In the genomic region with DNA sequence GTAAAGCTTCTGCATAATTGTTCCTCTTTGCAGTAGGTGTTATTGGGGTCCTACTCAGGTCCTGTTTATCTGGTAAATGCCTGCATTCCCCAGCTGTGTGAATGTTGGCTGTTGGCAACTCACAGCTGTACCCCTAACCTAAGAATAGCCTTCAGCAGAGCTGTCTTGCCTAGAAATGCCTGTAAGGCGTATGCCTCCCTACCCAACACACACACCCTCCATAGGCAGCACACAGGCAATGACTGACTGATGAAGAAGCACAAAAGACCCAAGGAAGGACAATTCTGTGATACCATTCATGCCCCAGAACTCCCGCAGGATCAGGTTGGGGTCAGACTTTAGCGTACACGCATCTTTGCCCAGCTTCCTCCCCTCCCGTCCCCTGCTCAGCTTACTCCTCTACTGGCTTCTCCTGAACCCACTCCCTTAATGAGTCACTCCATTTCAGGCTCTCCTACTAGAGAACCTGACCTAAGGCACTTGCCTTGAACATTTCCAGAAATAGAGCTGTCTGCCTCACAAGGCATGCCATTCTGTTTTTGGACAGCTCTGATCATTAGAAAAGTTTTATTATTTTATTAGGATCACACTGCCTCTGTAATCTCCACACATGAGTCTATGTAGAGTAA, we compare ENCODE assay signal across 19 cellular contexts.
"Had no signal": no experiment of that assay in that cellular context is flagged by ENCODE, and none has a peak within 500 bp of the region (broad histone marks: within the 10 kb centered on the region; RNA-seq: fewer than 3 reads in every experiment).

No MANE protein-coding gene starts in this region.

- H3K4me3 Mint-ChIP-seq: activated CD8-positive, alpha-beta T cell treated with anti-CD3 and anti-CD28 coated beads for 36 hours; activated naive CD4-positive, alpha-beta T cell treated with anti-CD3 and anti-CD28 coated beads, Interleukin-2, amount 10 ng/mL, durations not matched to agents 7 days and 5 days; natural killer cell treated with Interleukin-12 subunit alpha and Interleukin-12 subunit beta and Interleukin-15 and Interleukin-18, amount 100 ng/mL, for 72 hours; T-helper 1 cell treated with Interleukin-12 subunit alpha and Interleukin-12 subunit beta and Interleukin-4 antibody, amounts not matched to agents 30 μg/mL and 1 μg/mL, for 36 hours had no signal

- H3K9me3 ChIP-seq: esophagus muscularis mucosa, prostate gland, right lobe of liver, upper lobe of left lung had no signal

- H3K27ac Mint-ChIP-seq: activated CD8-positive, alpha-beta T cell treated with anti-CD3 and anti-CD28 coated beads for 36 hours; activated naive CD4-positive, alpha-beta T cell treated with anti-CD3 and anti-CD28 coated beads, Interleukin-2, amount 10 ng/mL, durations not matched to agents 7 days and 5 days; natural killer cell treated with Interleukin-12 subunit alpha and Interleukin-12 subunit beta and Interleukin-15 and Interleukin-18, amount 100 ng/mL, for 72 hours; T-helper 1 cell treated with Interleukin-12 subunit alpha and Interleukin-12 subunit beta and Interleukin-4 antibody, amounts not matched to agents 30 μg/mL and 1 μg/mL, for 36 hours had no signal

- H3K36me3 Mint-ChIP-seq: activated naive CD4-positive, alpha-beta T cell treated with anti-CD3 and anti-CD28 coated beads, Interleukin-2, amount 10 ng/mL, durations not matched to agents 7 days and 5 days; natural killer cell treated with Interleukin-12 subunit alpha and Interleukin-12 subunit beta and Interleukin-15 and Interleukin-18, amount 100 ng/mL, for 72 hours had no signal

- H3K27me3 Mint-ChIP-seq: activated CD8-positive, alpha-beta T cell treated with anti-CD3 and anti-CD28 coated beads for 36 hours; activated naive CD4-positive, alpha-beta T cell treated with anti-CD3 and anti-CD28 coated beads, Interleukin-2, amount 10 ng/mL, durations not matched to agents 7 days and 5 days had no signal

- FAIRE-seq: endometrium had no signal

- H3K9me3 Mint-ChIP-seq: activated naive CD4-positive, alpha-beta T cell treated with anti-CD3 and anti-CD28 coated beads, Interleukin-2, amount 10 ng/mL, durations not matched to agents 7 days and 5 days; natural killer cell treated with Interleukin-12 subunit alpha and Interleukin-12 subunit beta and Interleukin-15 and Interleukin-18, amount 100 ng/mL, for 72 hours; T-helper 1 cell treated with Interleukin-12 subunit alpha and Interleukin-12 subunit beta and Interleukin-4 antibody, amounts not matched to agents 30 μg/mL and 1 μg/mL, for 36 hours had no signal

- H3K4me3 ChIP-seq: dorsolateral prefrontal cortex, esophagus muscularis mucosa, prostate gland, right lobe of liver, upper lobe of left lung had no signal

- H3K27ac ChIP-seq: brain microvascular endothelial cell, dorsolateral prefrontal cortex, esophagus muscularis mucosa, prostate gland, right lobe of liver, upper lobe of left lung had no signal

- DNase-seq: activated CD4-positive, alpha-beta T cell treated with anti-CD3 and anti-CD28 coated beads for 4 hours; activated CD8-positive, alpha-beta memory T cell treated with anti-CD3 and anti-CD28 coated beads, Interleukin-2, amount 50 U/mL, for 4 hours; activated CD8-positive, alpha-beta T cell treated with anti-CD3 and anti-CD28 coated beads for 36 hours; activated naive CD4-positive, alpha-beta T cell treated with anti-CD3 and anti-CD28 coated beads, Interleukin-2, amount 10 ng/mL, durations not matched to agents 7 days and 5 days; amniotic stem cell; brain microvascular endothelial cell; dorsolateral prefrontal cortex; glutamatergic neuron; left cardiac atrium; occipital lobe; right lobe of liver; stimulated activated CD4-positive, alpha-beta T cell treated with anti-CD3 and anti-CD28 coated beads, Interleukin-12 subunit alpha, Interleukin-12 subunit beta, amount 100 ng/mL, for 4 hours; stimulated activated naive CD4-positive, alpha-beta T cell treated with Interleukin-2 at 50 U/mL for 16 hours; upper lobe of left lung had no signal

- ATAC-seq: natural killer cell treated with Interleukin-12 subunit alpha and Interleukin-12 subunit beta and Interleukin-15 and Interleukin-18, amount 100 ng/mL, for 72 hours; right lobe of liver had no signal

- H3K36me3 ChIP-seq: brain microvascular endothelial cell, esophagus muscularis mucosa, prostate gland, right lobe of liver, upper lobe of left lung had no signal

- H3K4me1 ChIP-seq: prostate gland, right lobe of liver had no signal

- H3K27me3 ChIP-seq: brain microvascular endothelial cell, esophagus muscularis mucosa, right lobe of liver, upper lobe of left lung had no signal
